ENCODE assay signal across 8 cellular contexts in the genomic region with DNA sequence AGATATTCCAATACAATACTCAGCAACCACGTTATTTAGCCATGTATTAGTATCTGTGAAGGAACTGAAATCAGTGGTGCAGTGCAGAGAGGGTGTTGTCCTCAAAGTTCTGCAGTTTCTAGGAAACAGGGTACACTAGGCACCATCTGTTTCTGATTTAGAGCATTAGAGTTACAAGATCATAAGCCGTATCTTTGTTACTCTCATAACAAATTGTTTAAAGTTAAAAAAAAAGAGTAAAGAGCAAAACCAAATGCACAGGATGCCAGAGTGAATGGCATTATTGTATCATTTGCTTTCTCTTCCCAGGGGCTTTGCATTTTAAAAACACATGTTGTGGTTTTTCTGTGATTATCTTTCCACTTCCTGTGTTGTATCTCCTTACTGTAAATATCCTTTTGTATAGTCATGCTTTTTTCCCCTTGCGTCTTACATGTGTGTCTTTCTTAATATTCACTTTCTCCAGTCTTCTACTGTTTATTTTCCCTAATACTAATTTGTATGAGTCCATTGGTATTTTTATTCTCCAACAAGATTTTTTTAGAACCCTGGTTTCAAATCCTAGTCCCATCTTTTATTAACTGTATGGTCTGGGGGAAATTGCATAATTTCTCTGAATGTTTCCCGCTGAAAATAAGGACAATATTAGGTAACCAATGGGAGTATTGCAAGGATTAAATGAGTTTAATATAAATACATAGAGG. TPM values are rescaled to one million over a fixed set of nuclear protein-coding genes. Genes with fewer than 3 reads are reported as not detected.
DNase-seq lines count a peak whose midpoint lies in the region; ATAC-seq and TF ChIP-seq lines count a peak whose summit lies in the region.

No MANE protein-coding gene starts in this region.

- H3K4me2 ChIP-seq in H9 (ENCODE audit: insufficient read depth, insufficient read length, low read length) = no peak overlapping the region

- H3K9me3 ChIP-seq in A673 (ENCODE audit: low read depth, low read length, poor library complexity, severe bottlenecking) (peaks cover 8% of the 10 kb centered on the region), adipocyte (ENCODE audit: control insufficient read depth, low read length) (no peaks in the 10 kb centered on the region), H9 (ENCODE audit: control insufficient read depth, low read depth, low read length) (no peaks in the 10 kb centered on the region), HAP-1 (peaks cover 3% of the 10 kb centered on the region; the same call in 1 of the 2 replicates)

- H3K4me1 Mint-ChIP-seq in H9 = no peaks in the 10 kb centered on the region

- ATAC-seq in GM18861 (IDR thresholded peaks at IDR 0.05; ENCODE audit: unreplicated experiment) = peak; percentile 62
- peak; percentile 55 for ATAC-seq in HG03469 (IDR thresholded peaks at IDR 0.05; ENCODE audit: unreplicated experiment)

- no peak overlapping the region for H4K91ac ChIP-seq in H9 (ENCODE audit: insufficient read length, low read depth, low read length)

- no peak overlapping the region for H3K27ac Mint-ChIP-seq in H9

- POLR2A ChIA-PET in A673 (lab: Charles Lee; ENCODE audit: low non-redundant PET) = no interaction called here

- no peak overlapping the region for H2BK120ac ChIP-seq in H9 (ENCODE audit: low read depth, low read length, poor library complexity, severe bottlenecking)

- in situ Hi-C loops in HAP-1 (cut with MboI; ENCODE audit: low sequenced_read_pairs) = no loop called here

- H3K36me3 ChIP-seq in A673 (ENCODE audit: insufficient read depth, low read length, poor library complexity, severe bottlenecking) (no peaks in the 10 kb centered on the region), adipocyte (ENCODE audit: control insufficient read depth, insufficient read depth, low read length, severe bottlenecking) (no peaks in the 10 kb centered on the region), HAP-1 (replicated peaks) (no peaks in the 10 kb centered on the region)

- H3K79me1 ChIP-seq in H9 (ENCODE audit: insufficient read depth, low read depth, low read length, poor library complexity, severe bottlenecking) = no peaks in the 10 kb centered on the region

- no peak overlapping the region for H3K9ac ChIP-seq in adipocyte (ENCODE audit: low read length)
- H3K9ac ChIP-seq in H9 (ENCODE audit: extremely low read depth, insufficient read length, low read length) = no peak overlapping the region

- no peak overlapping the region for H2BK5ac ChIP-seq in H9 (ENCODE audit: insufficient read length, low read length)

- no peaks in the 10 kb centered on the region for H3K23me2 ChIP-seq in H9 (ENCODE audit: insufficient read length, low read depth, low read length, poor library complexity, severe bottlenecking)

- no peak overlapping the region for H2BK15ac ChIP-seq in H9 (ENCODE audit: low read depth, low read length)

- H3K4me1 ChIP-seq in A673 (ENCODE audit: insufficient read depth, low read length, poor library complexity, severe bottlenecking) = peaks cover 56% of the 10 kb centered on the region
- peaks cover 43% of the 10 kb centered on the region for H3K4me1 ChIP-seq in adipocyte (ENCODE audit: control insufficient read depth, insufficient read depth, low read length)
- no peaks in the 10 kb centered on the region for H3K4me1 ChIP-seq in H9 (ENCODE audit: insufficient read depth, low read length)
- H3K4me1 ChIP-seq in HAP-1 = peaks cover 8% of the 10 kb centered on the region

- no peak overlapping the region for H3K4me3 Mint-ChIP-seq in H9

- H3K27me3 ChIP-seq in A673 (replicated peaks; ENCODE audit: insufficient read depth, low read depth, low read length, poor library complexity) = no peaks in the 10 kb centered on the region
- H3K27me3 ChIP-seq in adipocyte (replicated peaks; ENCODE audit: control insufficient read depth, insufficient read depth, low read length) = no peaks in the 10 kb centered on the region
- no peaks in the 10 kb centered on the region for H3K27me3 ChIP-seq in H9 (ENCODE audit: insufficient read depth, low read length)
- H3K27me3 ChIP-seq in HAP-1 (ENCODE audit: low read depth) = no peaks in the 10 kb centered on the region

- intact Hi-C loops in A673 (cut with micrococcal nuclease; ENCODE audit: unreplicated experiment) = loop anchor here (1.0 to 10.0 kb wide), 2 partner anchors 71 to 1619 kb away; no protein-coding TSS in a partner anchor

- DNase-seq in A673 (ENCODE audit: low spot score) (peak; percentile 98), adipocyte (ENCODE audit: low read depth) (peak; percentile 93), skeletal muscle cell (ENCODE audit: low read depth) (peak; percentile 18), C1 segment of cervical spinal cord (lab: John Stamatoyannopoulos, UW) (no peak), H9 (no peak), HAP-1 (ENCODE audit: low spot score in 2 of 2) (no peak)

- CTCF ChIA-PET in A673 (lab: Charles Lee) = no interaction called here

- no peak overlapping the region for H2BK12ac ChIP-seq in H9 (ENCODE audit: insufficient read length, low read depth, low read length)

- no peaks in the 10 kb centered on the region for H4K20me1 ChIP-seq in H9 (ENCODE audit: control insufficient read depth, insufficient read depth, insufficient read length)

- H4K8ac ChIP-seq in H9 (replicated peaks; ENCODE audit: insufficient read length, low read depth, low read length) = no peak overlapping the region

- no peak overlapping the region for H3K23ac ChIP-seq in H9 (ENCODE audit: insufficient read length, low read depth, low read length)

- H3K36me3 Mint-ChIP-seq in H9 (ENCODE audit: insufficient read depth in 1 of 3, low read depth in 3 of 3) = no peaks in the 10 kb centered on the region

- no peak overlapping the region for H3K14ac ChIP-seq in H9 (ENCODE audit: insufficient read depth, low read length)

- no peak overlapping the region for H3T11ph ChIP-seq in H9 (ENCODE audit: low read length)

- no peak overlapping the region for H2AFZ ChIP-seq in H9 (ENCODE audit: low read length)

- no peak overlapping the region for H3K56ac ChIP-seq in H9 (ENCODE audit: insufficient read length, low read depth, low read length)

- no peak overlapping the region for H2BK20ac ChIP-seq in H9 (ENCODE audit: low read depth, low read length, poor library complexity, severe bottlenecking)

- H3K18ac ChIP-seq in H9 (ENCODE audit: insufficient read length, low read depth, low read length) = no peak overlapping the region

- TF ChIP-seq CTCF in A673 (conservative IDR thresholded peaks at IDR 0.05; ENCODE audit: low read depth, low read length) = no peak
- no peak for TF ChIP-seq CTCF in H9 (conservative IDR thresholded peaks at IDR 0.05)

- H4K5ac ChIP-seq in H9 (ENCODE audit: insufficient read length, low read depth, low read length) = no peak overlapping the region

- no peak overlapping the region for H2AK5ac ChIP-seq in H9 (ENCODE audit: insufficient read length, low read length)

- no peaks in the 10 kb centered on the region for H3K79me2 ChIP-seq in H9 (ENCODE audit: insufficient read depth, low read length)

- H3K9me3 Mint-ChIP-seq in H9 = no peaks in the 10 kb centered on the region

- no TSS peak for BruUV-seq in A673 (replicated peaks; lab: Mats Ljungman, UMichigan)

- H3K27ac ChIP-seq in A673 (ENCODE audit: low read depth, low read length, poor library complexity, severe bottlenecking) (peak overlapping the region; percentile 83), H9 (ENCODE audit: insufficient read length, low read depth, low read length) (no peak overlapping the region)

- H3K4ac ChIP-seq in H9 (ENCODE audit: low read depth, low read length) = no peak overlapping the region

- WGBS in H9 (ENCODE audit: extremely low coverage, insufficient read length, low lambda C conversion rate) = no CpG with 5 or more reads among the region's 4 CpGs

- no peaks in the 10 kb centered on the region for H3K27me3 Mint-ChIP-seq in H9 (ENCODE audit: low read depth)

- H3K4me3 ChIP-seq in A673 (ENCODE audit: low read depth, low read length, poor library complexity, severe bottlenecking) (no peak overlapping the region), adipocyte (ENCODE audit: low read length) (no peak overlapping the region), skeletal muscle cell (ENCODE audit: low read depth, low read length) (no peak overlapping the region), HAP-1 (no peak overlapping the region)

RNA-seq across cellular contexts. Expression of a gene that starts 15.2 kb away (rescaled TPM):
- total RNA-seq in A673 (2021) = 162 and 172 TPM in 2 replicates
- total RNA-seq in H9 (2021) = 82.6 and 86.1 TPM in 2 replicates

Comparison
In these comparisons a context has a peak if more than half of its experiments do, and no peak if none do; other contexts are left out.
1. DNase-seq: peak in A673 (single experiment), adipocyte (single experiment) and skeletal muscle cell (single experiment); none in C1 segment of cervical spinal cord (0 of 14), H9 (single experiment) and HAP-1 (0 of 2).